In the genomic region with DNA sequence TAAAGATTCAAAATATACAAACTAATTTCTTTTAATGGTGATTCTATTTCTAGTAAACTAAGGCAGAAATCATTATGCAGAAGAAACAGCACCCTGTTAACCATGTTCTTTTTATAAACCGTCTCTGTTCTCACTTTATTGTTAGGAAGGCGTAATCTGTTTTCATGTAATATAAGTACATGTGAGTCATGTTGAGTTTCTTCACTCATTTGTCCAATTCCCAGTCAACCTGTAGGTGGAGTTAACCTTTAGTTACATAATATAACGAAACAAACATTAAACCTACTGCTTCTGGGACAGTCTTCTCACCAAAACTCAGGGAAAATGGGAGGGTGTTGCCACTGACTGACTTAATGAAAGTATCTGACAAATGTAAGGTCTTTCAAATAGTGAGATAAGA, we compare ENCODE assay signal across 6 cellular contexts.
DNase-seq lines count a peak whose midpoint lies in the region; ATAC-seq, FAIRE-seq and TF ChIP-seq lines count a peak whose summit lies in the region.
"Not testable (repeated sequence)": the region's sequence is repeated elsewhere in the genome, so short reads cannot be mapped to it uniquely, and the experiment has no call there.

No MANE protein-coding gene starts in this region.

- not testable (repeated sequence) for BruUV-seq in GM12878 (replicated peaks; lab: Mats Ljungman, UMichigan)

- intact Hi-C loops in GM12878 (cut with micrococcal nuclease; ENCODE audit: unreplicated experiment); left colon (cut with DNase I, micrococcal nuclease); gastrocnemius medialis (cut with DNase I; ENCODE audit: low total_unique reads): not testable (repeated sequence)

- H4K20me1 ChIP-seq in OCI-LY3 (ENCODE audit: insufficient read depth, low read length); GM12878 (ENCODE audit: control insufficient read depth, insufficient read depth): not testable (repeated sequence)

- not testable (repeated sequence) for H3K4me3 ChIP-seq in OCI-LY3 (ENCODE audit: low read length); GM12878; gastrocnemius medialis

- not testable (repeated sequence) for TF ChIP-seq EP300 in GM12878 (IDR thresholded peaks at IDR 0.05; ENCODE audit: borderline replicate concordance in 1 of 2, control insufficient read depth in 1 of 2, low read depth in 2 of 2, low read length in 2 of 2)

- 38% methylated on average over 1 of the region's 3 CpGs for WGBS in GM12878 (ENCODE audit: insufficient coverage, insufficient replicate concordance, low lambda C conversion rate, missing lambda C conversion rate)

- H3K4me2 ChIP-seq in OCI-LY3 (ENCODE audit: low read length); GM12878 (ENCODE audit: control insufficient read depth, insufficient read depth): not testable (repeated sequence)

- CTCF ChIA-PET in GM12878 (lab: Yijun Ruan, JAX), result not testable (repeated sequence)

- DNase-seq in GM12878 (ENCODE audit: low read depth, low spot score); left colon; gastrocnemius medialis: not testable (repeated sequence)

- not testable (repeated sequence) for H3K27me3 ChIP-seq in OCI-LY3 (ENCODE audit: low read depth, low read length); GM12878 (replicated peaks in 1 of 2; ENCODE audit: control insufficient read depth in 2 of 2, insufficient read depth in 2 of 2, low read length in 1 of 2); gastrocnemius medialis

- not testable (repeated sequence) for H3K79me2 ChIP-seq in OCI-LY3 (ENCODE audit: low read length); GM12878 (ENCODE audit: control insufficient read depth, insufficient read depth, low read length)

- not testable (repeated sequence) for H2AFZ ChIP-seq in OCI-LY3 (ENCODE audit: low read depth, low read length); GM12878 (ENCODE audit: control insufficient read depth, low read depth, low read length)

- ATAC-seq in GM12878, result not testable (repeated sequence)
- ATAC-seq in esophagus mucosa (peak; percentile 74), left colon (peak; percentile 82), gastrocnemius medialis (peak; percentile 65 to 74)

- FAIRE-seq in A204.1 (lab: Jason Lieb, UNC), result peak; percentile 3
- peak; percentile 89 for FAIRE-seq in GM12878 (lab: Jason Lieb, UNC)

- not testable (repeated sequence) for H3K36me3 ChIP-seq in OCI-LY3 (replicated peaks; ENCODE audit: low read depth, low read length); GM12878 (ENCODE audit: control insufficient read depth in 2 of 2, insufficient read depth in 2 of 2, low read length in 1 of 2); gastrocnemius medialis

- RAD21 ChIA-PET in GM12878 (lab: Charles Lee; ENCODE audit: unreplicated experiment), result not testable (repeated sequence)

- not testable (repeated sequence) for H3K9ac ChIP-seq in OCI-LY3 (ENCODE audit: low read length); GM12878 (ENCODE audit: control insufficient read depth, insufficient read depth, low read length)

- in situ Hi-C loops in GM12878 (cut with MboI); gastrocnemius medialis (cut with MboI; ENCODE audit: low sequenced_read_pairs in 4 of 4): not testable (repeated sequence)

- TF ChIP-seq POLR2A in GM12878 (IDR thresholded peaks at IDR 0.05; ENCODE audit: low read depth, low read length); gastrocnemius medialis (IDR thresholded peaks at IDR 0.05): not testable (repeated sequence)

- SMC1A ChIA-PET in GM12878 (lab: Charles Lee; ENCODE audit: uncharacterized antibody, unreplicated experiment), result not testable (repeated sequence)

- not testable (repeated sequence) for H3K9me3 ChIP-seq in OCI-LY3 (ENCODE audit: insufficient read depth, low read length); GM12878 (replicated peaks; ENCODE audit: control insufficient read depth, insufficient read depth, low read length); gastrocnemius medialis

- POLR2A ChIA-PET in GM12878 (lab: Charles Lee), result not testable (repeated sequence)

- not testable (repeated sequence) for TF ChIP-seq RAD21 in GM12878 (IDR thresholded peaks at IDR 0.05; ENCODE audit: insufficient read depth, low read depth, low read length)

- peak overlapping the region; percentile 50 for H3K27ac ChIP-seq in OCI-LY3 (ENCODE audit: low read length)
- not testable (repeated sequence) for H3K27ac ChIP-seq in GM12878 (ENCODE audit: control insufficient read depth, insufficient read depth); gastrocnemius medialis

- H3K4me1 ChIP-seq in OCI-LY3 (ENCODE audit: low read length); GM12878 (ENCODE audit: control insufficient read depth, insufficient read depth, low read length); gastrocnemius medialis: not testable (repeated sequence)

- TF ChIP-seq CTCF in OCI-LY3 (IDR thresholded peaks at IDR 0.05; ENCODE audit: low read depth, low read length); GM12878 (IDR thresholded peaks at IDR 0.05 in 2 of 3, conservative IDR thresholded peaks at IDR 0.05 in 1 of 3; ENCODE audit: control insufficient read depth in 2 of 3, extremely low read depth in 1 of 3, insufficient read depth in 1 of 3, low read depth in 3 of 3, low read length in 3 of 3); gastrocnemius medialis (IDR thresholded peaks at IDR 0.05 in 4 of 5, conservative IDR thresholded peaks at IDR 0.05 in 1 of 5): not testable (repeated sequence)
